Comparison of ENCODE assay signal across 8 cellular contexts in the genomic region with DNA sequence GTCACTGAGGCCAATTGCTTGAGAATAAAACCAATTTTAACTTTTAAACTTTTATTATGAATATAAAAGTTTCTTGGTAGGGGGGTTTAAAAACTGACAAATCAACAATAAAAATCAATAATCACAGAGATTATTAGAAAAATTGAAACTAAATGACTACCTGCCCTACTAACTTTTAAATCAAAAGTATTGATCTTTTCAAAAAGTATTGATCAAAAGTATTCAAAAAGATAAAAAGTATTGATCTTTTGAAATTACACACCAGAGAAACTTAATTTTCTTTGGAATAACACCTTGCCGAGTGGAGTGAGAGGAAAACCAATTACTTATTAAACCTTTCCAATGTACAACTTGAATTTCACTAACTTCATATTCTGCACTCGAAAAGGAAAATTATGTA. TPM values are rescaled to one million over a fixed set of nuclear protein-coding genes. Genes with fewer than 3 reads are reported as not detected.
DNase-seq lines count a peak whose midpoint lies in the region; ATAC-seq and TF ChIP-seq lines count a peak whose summit lies in the region.

No MANE protein-coding gene starts in this region.

- POLR2A ChIA-PET in RWPE1 (lab: Yijun Ruan, JAX; ENCODE audit: low non-redundant PET): no interaction called here

- H3K27ac Mint-ChIP-seq in CD14-positive monocyte (no peak overlapping the region), nephron (no peak overlapping the region)

- intact Hi-C loops in CD14-positive monocyte (cut with micrococcal nuclease) (loop anchor here (1.0 to 5.0 kb wide), 3 partner anchors 49 to 78 kb away; no protein-coding TSS in a partner anchor), left colon (cut with DNase I, micrococcal nuclease) (loop anchor here in 1 of 2 donors (5.0 kb wide), 1 partner anchor 76 kb away; no protein-coding TSS in a partner anchor)

- H3K27ac ChIP-seq in ectodermal cell (ENCODE audit: insufficient read depth, low read depth, low read length, poor library complexity, severe bottlenecking): no peak overlapping the region
- no peak overlapping the region for H3K27ac ChIP-seq in RWPE1

- peaks cover 11% of the 10 kb centered on the region for H3K27me3 ChIP-seq in ectodermal cell (ENCODE audit: control insufficient read depth, insufficient read depth, low read length, poor library complexity, severe bottlenecking)

- TF ChIP-seq CTCF in CD14-positive monocyte (IDR thresholded peaks at IDR 0.05) (no peak), NB4 (IDR thresholded peaks at IDR 0.05; ENCODE audit: low read depth, low read length) (no peak), nephron (IDR thresholded peaks at IDR 0.05; ENCODE audit: unreplicated experiment in 3 of 3) (no peak), RWPE1 (conservative IDR thresholded peaks at IDR 0.05; ENCODE audit: low read depth) (no peak)

- CTCF ChIA-PET in RWPE1 (lab: Yijun Ruan, JAX): interaction anchor here (0.6 to 1.4 kb wide), 2 partner anchors 64 to 123 kb away, joined by 3 read pairs; no protein-coding TSS in a partner anchor

- H3K27me3 Mint-ChIP-seq in CD14-positive monocyte (ENCODE audit: low read depth in 3 of 3) (peaks cover 0 to 2% (median 0%) of the 10 kb centered on the region in 3 donors), nephron (ENCODE audit: low read depth) (peaks cover 5% of the 10 kb centered on the region)

- H3K9me3 Mint-ChIP-seq in CD14-positive monocyte (peaks cover 0 to 2% (median 0%) of the 10 kb centered on the region in 7 donors), nephron (no peaks in the 10 kb centered on the region)

- peak overlapping the region; percentile 97 for H3K4me3 ChIP-seq in NB4 (ENCODE audit: low read depth, low read length)
- peak overlapping the region; percentile 87 for H3K4me3 ChIP-seq in ectodermal cell (ENCODE audit: insufficient read depth, low read depth, low read length)

- H3K9me3 ChIP-seq in ectodermal cell (ENCODE audit: control insufficient read depth, low read length): no peaks in the 10 kb centered on the region

- peaks cover 26 to 39% of the 10 kb centered on the region in 2 donors for H3K36me3 Mint-ChIP-seq in CD14-positive monocyte
- peaks cover 21% of the 10 kb centered on the region for H3K36me3 Mint-ChIP-seq in nephron (ENCODE audit: low read depth)

- no peak for ATAC-seq in left colon

- no peak for TF ChIP-seq POLR2A in NB4 (IDR thresholded peaks at IDR 0.05; ENCODE audit: extremely low read depth, insufficient read length)

- DNase-seq in CD14-positive monocyte (ENCODE audit: low spot score) (no peak), NB4 (ENCODE audit: low read depth) (no peak), RWPE1 (ENCODE audit: low spot score) (no peak), left colon (no peak), kidney glomerular epithelial cell (lab: John Stamatoyannopoulos, UW) (no peak), SKM-1 treated with dmso at 0.1 percent for 144 hours (lab: John Stamatoyannopoulos, UW; ENCODE audit: unreplicated experiment) (no peak)

- H3K4me3 Mint-ChIP-seq in CD14-positive monocyte: peak overlapping the region; percentile 97 to 98
- peak overlapping the region; percentile 96 to 99 (median 98) for H3K4me3 Mint-ChIP-seq in nephron

- peaks cover 6% of the 10 kb centered on the region for H3K36me3 ChIP-seq in ectodermal cell (ENCODE audit: control insufficient read depth, insufficient read depth, low read length)

- peaks cover 60% of the 10 kb centered on the region for H3K4me1 Mint-ChIP-seq in CD14-positive monocyte
- H3K4me1 Mint-ChIP-seq in nephron: peaks cover 52% of the 10 kb centered on the region

- H3K4me1 ChIP-seq in ectodermal cell (ENCODE audit: control insufficient read depth, insufficient read depth, low read length): peaks cover 19% of the 10 kb centered on the region

- 57% methylated on average over 1 of the region's 2 CpGs; no CpG with 5 or more reads in 1 of the 2 experiments for WGBS in ectodermal cell, 2 experiments

RNA-seq across cellular contexts. Expression of gene SLC30A1, which starts 2.2 kb away (rescaled TPM):
- polyA plus RNA-seq in CD14-positive monocyte: 10 to 100 TPM; 11.9 to 13.2 TPM
- 8.3 TPM for polyA plus RNA-seq in ectodermal cell (2013, experiment 1 of 4)
- 12.7 TPM for polyA plus RNA-seq in ectodermal cell (2013, experiment 2 of 4)
- 8.2 TPM for polyA plus RNA-seq in ectodermal cell (2013, experiment 3 of 4)
- 8.8 TPM for polyA plus RNA-seq in ectodermal cell (2013, experiment 4 of 4)
- 10 to 100 TPM; 16.6 to 33.1 TPM for total RNA-seq in left colon
